16 cellular contexts compared by ENCODE assay signal in genomic region chr4:14348506-14348905, GRCh38.
A peak's percentile ranks its signal among the peaks of the same experiment; 100 is the strongest.
DNase-seq lines count a peak whose midpoint lies in the region; ATAC-seq and TF ChIP-seq lines count a peak whose summit lies in the region.
"Had no signal": no experiment of that assay in that cellular context is flagged by ENCODE, and none has a peak within 500 bp of the region (broad histone marks: within the 10 kb centered on the region; RNA-seq: fewer than 3 reads in every experiment).

No MANE protein-coding gene starts in this region.

- peak; percentile 11 for DNase-seq in AG10803 (ENCODE audit: low read depth)
- peak; percentile 3 for DNase-seq in MG63
- DNase-seq in choroid plexus epithelial cell (ENCODE audit: low read depth): peak; percentile 68
- DNase-seq in iris pigment epithelial cell (ENCODE audit: low read depth): peak; percentile 15
- DNase-seq in ecto neural progenitor cell (ENCODE audit: low spot score): no peak
- DNase-seq in NCI-H510A treated with DMSO at 0.1 percent for 48 hours (lab: John Stamatoyannopoulos, UW): no peak
- no peak for DNase-seq in natural killer cell
- no peak for DNase-seq in esophagus squamous epithelium (lab: John Stamatoyannopoulos, UW)
- DNase-seq: AML-193, Caco-2, NCI-H1105 treated with DMSO at 0.1 percent for 48 hours, NCI-H187, Right ventricle myocardium superior, SK-N-SH had no signal

- TF ChIP-seq CTCF in AG10803 (conservative IDR thresholded peaks at IDR 0.05; ENCODE audit: low read length): no peak
- TF ChIP-seq CTCF in choroid plexus epithelial cell (conservative IDR thresholded peaks at IDR 0.05; ENCODE audit: low read depth, low read length): no peak
- no peak for TF ChIP-seq CTCF in natural killer cell (IDR thresholded peaks at IDR 0.05)
- TF ChIP-seq CTCF in esophagus squamous epithelium (IDR thresholded peaks at IDR 0.05): no peak

- peaks cover 0 to 2% of the 10 kb centered on the region in 2 donors for H3K9me3 Mint-ChIP-seq in natural killer cell
- H3K9me3 Mint-ChIP-seq: GM23338 had no signal

- H3K4me1 Mint-ChIP-seq in natural killer cell: peaks cover 0 to 5% of the 10 kb centered on the region in 2 donors

- ATAC-seq in natural killer cell: no peak
- ATAC-seq: GM23338 had no signal

- H3K36me3 Mint-ChIP-seq in natural killer cell: no peaks in the 10 kb centered on the region

- peaks cover 0 to 4% of the 10 kb centered on the region in 2 donors for H3K27me3 Mint-ChIP-seq in natural killer cell (ENCODE audit: low read depth in 2 of 2)

- H3K36me3 ChIP-seq in MG63 (no peaks in the 10 kb centered on the region), esophagus squamous epithelium (no peaks in the 10 kb centered on the region)

- no peak overlapping the region for H3K4me3 ChIP-seq in AG10803 (ENCODE audit: low read length)
- H3K4me3 ChIP-seq in MG63: no peak overlapping the region
- no peak overlapping the region for H3K4me3 ChIP-seq in choroid plexus epithelial cell (ENCODE audit: low read depth, low read length)
- H3K4me3 ChIP-seq in esophagus squamous epithelium: no peak overlapping the region
- H3K4me3 ChIP-seq: GM23338 had no signal

- intact Hi-C loops in natural killer cell (cut with micrococcal nuclease) (no loop called here), esophagus squamous epithelium (cut with DNase I) (no loop called here)

- no peak for TF ChIP-seq POLR2A in esophagus squamous epithelium (IDR thresholded peaks at IDR 0.05)

- WGBS in esophagus squamous epithelium, 2 donors: 88 to 100% methylated on average over 2 of the region's 2 CpGs

- no peak overlapping the region for H3K27ac ChIP-seq in esophagus squamous epithelium
- H3K27ac ChIP-seq: KMS-11 had no signal

- H3K4me1 ChIP-seq in esophagus squamous epithelium: no peaks in the 10 kb centered on the region
- H3K4me1 ChIP-seq: Caco-2 had no signal

- H3K27me3 ChIP-seq in MG63 (no peaks in the 10 kb centered on the region), esophagus squamous epithelium (no peaks in the 10 kb centered on the region)

- H3K9me3 ChIP-seq in MG63 (no peaks in the 10 kb centered on the region), esophagus squamous epithelium (no peaks in the 10 kb centered on the region)
- H3K9me3 ChIP-seq: Caco-2, SK-N-SH had no signal

- H3K4me3 Mint-ChIP-seq in natural killer cell: no peak overlapping the region
- H3K4me3 Mint-ChIP-seq: GM23338 had no signal

- H3K27ac Mint-ChIP-seq in natural killer cell: no peak overlapping the region
- H3K27ac Mint-ChIP-seq: GM23338 had no signal

Comparison
In these comparisons a context has a peak if more than half of its experiments do, and no peak if none do; other contexts are left out.
1. DNase-seq: peak in AG10803 (single experiment), MG63 (single experiment), choroid plexus epithelial cell (single experiment) and iris pigment epithelial cell (single experiment); none in ecto neural progenitor cell (single experiment), NCI-H510A treated with DMSO at 0.1 percent for 48 hours (single experiment), natural killer cell (single experiment) and esophagus squamous epithelium (single experiment).